In genomic region chr1:243447342-243447741, GRCh38 we compare ENCODE assay signal across 1 cellular context.
TF ChIP-seq lines count a peak whose summit lies in the region.

No MANE protein-coding gene starts in this region.

TF ChIP-seq in K562, 482 proteins besides CTCF, POLR2A, EP300 and RAD21 (continued from another document and continues in another):
- TF ChIP-seq USF1 (CRISPR knock-in tag; IDR thresholded peaks at IDR 0.05) (no peak), MAZ (CRISPR knock-in tag; conservative IDR thresholded peaks at IDR 0.05 in 1 of 2, IDR thresholded peaks at IDR 0.05 in 1 of 2) (0 out of 4 replicates have a peak, but pooled peaks of 1 of the 2 experiments have one; percentile 38), NCOR1 (IDR thresholded peaks at IDR 0.05) (peak; percentile 53; the same call in 1 of the 2 replicates), ZFP91 (CRISPR knock-in tag; IDR thresholded peaks at IDR 0.05) (no peak), PKNOX1 (IDR thresholded peaks at IDR 0.05) (peak; percentile 9; the same call in 1 of the 2 replicates), RCOR1 (IDR thresholded peaks at IDR 0.05; ENCODE audit: borderline replicate concordance in 1 of 2, low read depth in 2 of 2, low read length in 2 of 2) (peak in 1 of 2 experiments; percentile 55; a peak in 1 of 4 replicates), ZNF197 (CRISPR knock-in tag; IDR thresholded peaks at IDR 0.05; ENCODE audit: low read depth) (no peak), TCF3 (CRISPR knock-in tag; IDR thresholded peaks at IDR 0.05) (peak; percentile 49), THAP7 (CRISPR knock-in tag; IDR thresholded peaks at IDR 0.05) (no peak), MEF2D (tag; conservative IDR thresholded peaks at IDR 0.05; ENCODE audit: low read depth) (no peak), PHF8 (IDR thresholded peaks at IDR 0.05; ENCODE audit: borderline replicate concordance, low read length) (no peak), ZNF561 (CRISPR knock-in tag; conservative IDR thresholded peaks at IDR 0.05) (no peak), RBM15 (IDR thresholded peaks at IDR 0.05; ENCODE audit: insufficient read depth, low read length) (no peak), ELK3 (CRISPR knock-in tag; IDR thresholded peaks at IDR 0.05) (no peak), COPS2 (conservative IDR thresholded peaks at IDR 0.05) (no peak), NUFIP1 (IDR thresholded peaks at IDR 0.05; ENCODE audit: partially characterized antibody) (no peak), CBFA2T3 (IDR thresholded peaks at IDR 0.05) (peak; percentile 19; the same call in 1 of the 2 replicates), SETDB1 (IDR thresholded peaks at IDR 0.05; ENCODE audit: low read length) (no peak), FOXP4 (CRISPR knock-in tag; IDR thresholded peaks at IDR 0.05; ENCODE audit: borderline replicate concordance) (peak; percentile 83; the same call in 1 of the 2 replicates), NEUROD1 (IDR thresholded peaks at IDR 0.05; ENCODE audit: borderline replicate concordance, low read depth, low read length, partially characterized antibody) (no peak), BHLHE40 (IDR thresholded peaks at IDR 0.05; ENCODE audit: low read length) (peak; percentile 62), AFF4 (CRISPR knock-in tag; IDR thresholded peaks at IDR 0.05) (no peak), ZNF318 (IDR thresholded peaks at IDR 0.05; ENCODE audit: borderline replicate concordance in 1 of 2, low read depth in 1 of 2) (no peak), ETV5 (CRISPR knock-in tag; IDR thresholded peaks at IDR 0.05; ENCODE audit: low read depth) (no peak), MNT (conservative IDR thresholded peaks at IDR 0.05) (peak; percentile 32 to 57; a peak in 3 of 4 replicates), RB1 (IDR thresholded peaks at IDR 0.05; ENCODE audit: low read depth) (peak; percentile 34; the same call in 1 of the 2 replicates), CREB1 (IDR thresholded peaks at IDR 0.05) (no peak; the same call in 1 of the 2 replicates), CREB1 (CRISPR knock-in tag; IDR thresholded peaks at IDR 0.05) (peak; percentile 40; the same call in 1 of the 2 replicates), ARID1B (IDR thresholded peaks at IDR 0.05) (peak; percentile 67), ZNF644 (tag; IDR thresholded peaks at IDR 0.05; ENCODE audit: low read depth) (no peak), DPF2 (IDR thresholded peaks at IDR 0.05) (peak; percentile 77), SRSF1 (IDR thresholded peaks at IDR 0.05; ENCODE audit: low read depth, low read length) (no peak)
